ENCODE assay signal across 14 cellular contexts in genomic region chr7:131909151-131909768, GRCh38.
DNase-seq lines count a peak whose midpoint lies in the region; ATAC-seq, FAIRE-seq and TF ChIP-seq lines count a peak whose summit lies in the region.
"Had no signal": no experiment of that assay in that cellular context is flagged by ENCODE, and none has a peak within 500 bp of the region (broad histone marks: within the 10 kb centered on the region; RNA-seq: fewer than 3 reads in every experiment).

No MANE protein-coding gene starts in this region.

- no peak for TF ChIP-seq CTCF in fibroblast of the aortic adventitia (IDR thresholded peaks at IDR 0.05; ENCODE audit: insufficient read depth, low read length)
- TF ChIP-seq CTCF in mucosa of descending colon (IDR thresholded peaks at IDR 0.05), result no peak
- TF ChIP-seq CTCF in upper lobe of left lung (IDR thresholded peaks at IDR 0.05), result no peak

- TF ChIP-seq POLR2A in upper lobe of left lung (IDR thresholded peaks at IDR 0.05) (no peak), GM12892 (IDR thresholded peaks at IDR 0.05; ENCODE audit: low read depth, low read length) (no peak)

- H3K27me3 ChIP-seq in upper lobe of left lung, result peaks cover 0 to 9% (median 4%) of the 10 kb centered on the region in 4 donors

- ATAC-seq in mucosa of descending colon (peak; percentile 76), upper lobe of left lung (ENCODE audit: low FRiP score in 2 of 2) (peak in 1 of 2 donors; percentile 41)
- ATAC-seq: A549; stimulated activated naive B cell treated with anti-CD40 and anti-IgM and Interleukin-4, amounts not matched to agents 10 μg/mL and 1 μg/mL and 100 μg/mL, for 72 hours had no signal

- TF ChIP-seq EP300 in upper lobe of left lung (IDR thresholded peaks at IDR 0.05), result no peak

- WGBS in upper lobe of left lung, 2 donors, result 32% methylated on average over 27 of the region's 68 CpGs; no CpG with 5 or more reads in 1 of the 2 donors

- FAIRE-seq in GM12892 (lab: Jason Lieb, UNC), result no peak
- FAIRE-seq: A549, GM12891 had no signal

- H3K4me3 ChIP-seq in fibroblast of the aortic adventitia (ENCODE audit: low read depth, low read length), result peak overlapping the region; percentile 28
- H3K4me3 ChIP-seq in mucosa of descending colon, result no peak overlapping the region
- H3K4me3 ChIP-seq in upper lobe of left lung, result peak overlapping the region in 3 of 4 donors; percentile 24 to 37 (median 33)
- H3K4me3 ChIP-seq: A549 had no signal

- intact Hi-C loops in mucosa of descending colon (cut with DNase I, micrococcal nuclease), result no loop called here

- DNase-seq in activated gamma-delta T cell (lab: John Stamatoyannopoulos, UW), result peak; percentile 11
- no peak for DNase-seq in activated gamma-delta T cell treated with Interleukin-2 at 50 U/mL for 16 hours
- no peak for DNase-seq in fibroblast of the aortic adventitia (ENCODE audit: low read depth)
- DNase-seq in mucosa of descending colon, result peak; percentile 25 to 67 (median 47)
- peak in 1 of 2 donors; percentile 87 for DNase-seq in upper lobe of left lung
- DNase-seq in GM12892 (ENCODE audit: insufficient read length), result no peak
- DNase-seq in MV-4-11 (lab: John Stamatoyannopoulos, UW), result no peak
- DNase-seq in GOT3 (lab: John Stamatoyannopoulos, UW), result no peak
- DNase-seq: DMS 273 treated with DMSO at 0.1 percent for 48 hours; immature natural killer cell; Kasumi-1; stimulated activated naive B cell treated with anti-CD40 and anti-IgM and Interleukin-4, amounts not matched to agents 10 μg/mL and 1 μg/mL and 100 μg/mL, for 72 hours had no signal

- H3K36me3 ChIP-seq in mucosa of descending colon (ENCODE audit: low read depth), result no peaks in the 10 kb centered on the region
- H3K36me3 ChIP-seq in upper lobe of left lung, result no peaks in the 10 kb centered on the region

- H3K4me1 ChIP-seq in mucosa of descending colon (ENCODE audit: low read depth), result no peaks in the 10 kb centered on the region
- peaks cover 0 to 8% (median 0%) of the 10 kb centered on the region in 4 donors for H3K4me1 ChIP-seq in upper lobe of left lung
- H3K4me1 ChIP-seq: A549 had no signal

- H3K9me3 ChIP-seq in mucosa of descending colon (no peaks in the 10 kb centered on the region), upper lobe of left lung (no peaks in the 10 kb centered on the region)
- H3K9me3 ChIP-seq: A549 had no signal

- H3K27ac ChIP-seq in upper lobe of left lung, result no peak overlapping the region
- H3K27ac ChIP-seq: A549 had no signal

Comparison
In these comparisons a context has a peak if more than half of its experiments do, and no peak if none do; other contexts are left out.
1. DNase-seq: peak in activated gamma-delta T cell (single experiment) and mucosa of descending colon (3 of 3); none in activated gamma-delta T cell treated with Interleukin-2 at 50 U/mL for 16 hours (single experiment), fibroblast of the aortic adventitia (single experiment), GM12892 (single experiment), MV-4-11 (single experiment) and GOT3 (single experiment).